In the genomic region with DNA sequence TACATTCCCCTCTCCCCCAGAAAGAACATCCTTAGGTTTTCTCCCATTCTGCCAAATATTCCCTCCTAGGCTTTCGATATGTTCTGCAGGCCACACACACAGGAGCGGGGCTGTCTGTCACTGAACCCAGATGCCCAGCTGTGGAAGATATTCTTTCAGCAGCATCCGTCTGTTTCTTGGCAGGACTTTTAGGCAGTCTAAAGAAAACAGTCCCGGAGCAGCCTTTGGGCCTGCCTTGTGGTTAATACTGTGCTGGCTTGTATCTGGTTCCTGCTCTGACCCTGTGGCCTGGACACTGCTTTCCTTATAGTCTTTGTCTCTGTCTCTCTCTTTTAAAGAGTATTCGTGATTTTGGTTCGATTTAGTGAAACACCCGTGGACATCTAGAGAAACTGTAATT, we compare ENCODE assay signal across 13 cellular contexts.
DNase-seq lines count a peak whose midpoint lies in the region; ATAC-seq, FAIRE-seq and TF ChIP-seq lines count a peak whose summit lies in the region.
"Had no signal": no experiment of that assay in that cellular context is flagged by ENCODE, and none has a peak within 500 bp of the region (broad histone marks: within the 10 kb centered on the region; RNA-seq: fewer than 3 reads in every experiment).

No MANE protein-coding gene starts in this region.

- H3K27ac ChIP-seq in astrocyte (ENCODE audit: low read depth, low read length) (peak overlapping the region; percentile 10), right cardiac atrium (ENCODE audit: low read length) (no peak overlapping the region)
- no peak overlapping the region for H3K27ac ChIP-seq in CD4-positive, alpha-beta T cell (ENCODE audit: low read depth, low read length)
- H3K27ac ChIP-seq: BLaER1 treated with 17β-estradiol and CSF1 and Interleukin-3, amounts not matched to agents 10 nM and 100 nM; thoracic aorta had no signal

- H3K27me3 ChIP-seq in astrocyte (ENCODE audit: insufficient read depth, low read length) (no peaks in the 10 kb centered on the region), right cardiac atrium (ENCODE audit: control insufficient read depth, insufficient read depth) (no peaks in the 10 kb centered on the region)
- no peaks in the 10 kb centered on the region for H3K27me3 ChIP-seq in CD4-positive, alpha-beta T cell (ENCODE audit: control insufficient read depth, insufficient read depth, low read length)
- H3K27me3 ChIP-seq: BLaER1 treated with 17β-estradiol and CSF1 and Interleukin-3, amounts not matched to agents 10 nM and 100 nM had no signal

- H3K4me3 ChIP-seq in astrocyte (ENCODE audit: insufficient read depth, low read depth, low read length) (no peak overlapping the region), right cardiac atrium (ENCODE audit: low read length) (no peak overlapping the region)
- H3K4me3 ChIP-seq: BLaER1 treated with 17β-estradiol and CSF1 and Interleukin-3, amounts not matched to agents 10 nM and 100 nM; thoracic aorta had no signal

- ATAC-seq in right cardiac atrium (peak; percentile 46 to 61), GM18868 (IDR thresholded peaks at IDR 0.05; ENCODE audit: unreplicated experiment) (no peak)
- ATAC-seq in CD4-positive, alpha-beta T cell (ENCODE audit: poor library complexity): no peak

- H3K36me3 Mint-ChIP-seq in astrocyte (ENCODE audit: low read depth, unreplicated experiment): peaks cover 19% of the 10 kb centered on the region
- peaks cover 18% of the 10 kb centered on the region for H3K36me3 Mint-ChIP-seq in CD4-positive, alpha-beta T cell (ENCODE audit: low read depth)

- H3K27ac Mint-ChIP-seq in astrocyte (ENCODE audit: unreplicated experiment): peak overlapping the region; percentile 87
- H3K27ac Mint-ChIP-seq in CD4-positive, alpha-beta T cell: no peak overlapping the region

- no peak overlapping the region for H3K4me3 Mint-ChIP-seq in astrocyte (ENCODE audit: unreplicated experiment)
- no peak overlapping the region for H3K4me3 Mint-ChIP-seq in CD4-positive, alpha-beta T cell

- H3K9me3 ChIP-seq in astrocyte (ENCODE audit: insufficient read depth, low read depth, low read length): no peaks in the 10 kb centered on the region
- H3K9me3 ChIP-seq in right cardiac atrium (ENCODE audit: control insufficient read depth, low read length): no peaks in the 10 kb centered on the region
- H3K9me3 ChIP-seq in CD4-positive, alpha-beta T cell (ENCODE audit: control insufficient read depth, low read length): no peaks in the 10 kb centered on the region
- H3K9me3 ChIP-seq: BLaER1 treated with 17β-estradiol and CSF1 and Interleukin-3, amounts not matched to agents 10 nM and 100 nM; thoracic aorta had no signal

- peaks cover 3% of the 10 kb centered on the region for H4K20me1 ChIP-seq in astrocyte (ENCODE audit: insufficient read depth, low read length)
- H4K20me1 ChIP-seq: BLaER1 treated with 17β-estradiol and CSF1 and Interleukin-3, amounts not matched to agents 10 nM and 100 nM had no signal

- no peak overlapping the region for H2AFZ ChIP-seq in astrocyte (ENCODE audit: low read depth, low read length)

- WGBS in right cardiac atrium: 53% methylated on average over 7 of the region's 7 CpGs

- CTCF ChIA-PET in CD4-positive, alpha-beta T cell (lab: Charles Lee): interaction anchor here (1.3 kb wide), 1 partner anchor 14 kb away, joined by 3 read pairs; no protein-coding TSS in a partner anchor

- peaks cover 66% of the 10 kb centered on the region for H3K79me2 ChIP-seq in astrocyte (ENCODE audit: insufficient read depth, low read length)

- H3K9me3 Mint-ChIP-seq in astrocyte (ENCODE audit: unreplicated experiment): no peaks in the 10 kb centered on the region
- no peaks in the 10 kb centered on the region for H3K9me3 Mint-ChIP-seq in CD4-positive, alpha-beta T cell

- peak overlapping the region; percentile 42 for H3K4me2 ChIP-seq in astrocyte (ENCODE audit: low read length)
- H3K4me2 ChIP-seq: BLaER1 treated with 17β-estradiol and CSF1 and Interleukin-3, amounts not matched to agents 10 nM and 100 nM had no signal

- DNase-seq in Ammon's horn (ENCODE audit: low spot score) (peak; percentile 33), astrocyte (ENCODE audit: low read depth) (peak; percentile 54), right cardiac atrium (peak in 1 of 3 donors; percentile 48), putamen (ENCODE audit: low spot score) (peak; percentile 17), NCI-H510A (lab: John Stamatoyannopoulos, UW) (no peak), NCI-H82 treated with DMSO at 0.1 percent for 48 hours (lab: John Stamatoyannopoulos, UW; ENCODE audit: unreplicated experiment) (no peak)
- no peak for DNase-seq in CD4-positive, alpha-beta T cell
- DNase-seq: activated CD4-positive, alpha-beta T cell treated with anti-CD3 and anti-CD28 coated beads for 1 hour; activated naive CD4-positive, alpha-beta T cell had no signal

- POLR2A ChIA-PET in CD4-positive, alpha-beta T cell (lab: Charles Lee): no interaction called here

- TF ChIP-seq CTCF in astrocyte (IDR thresholded peaks at IDR 0.05; ENCODE audit: insufficient read depth, low read depth, low read length): no peak
- no peak for TF ChIP-seq CTCF in CD4-positive, alpha-beta T cell (IDR thresholded peaks at IDR 0.05)

- peaks cover 6% of the 10 kb centered on the region for H3K36me3 ChIP-seq in astrocyte (ENCODE audit: insufficient read depth, low read length)
- H3K36me3 ChIP-seq: BLaER1 treated with 17β-estradiol and CSF1 and Interleukin-3, amounts not matched to agents 10 nM and 100 nM; thoracic aorta had no signal

- no peak for FAIRE-seq in astrocyte (lab: Jason Lieb, UNC)
- FAIRE-seq: G401.6 had no signal

- peaks cover 17% of the 10 kb centered on the region for H3K4me1 Mint-ChIP-seq in astrocyte (ENCODE audit: low read depth, unreplicated experiment)
- H3K4me1 Mint-ChIP-seq in CD4-positive, alpha-beta T cell (ENCODE audit: low read depth): peaks cover 17% of the 10 kb centered on the region

- no peaks in the 10 kb centered on the region for H3K27me3 Mint-ChIP-seq in astrocyte (ENCODE audit: low read depth, unreplicated experiment)
- H3K27me3 Mint-ChIP-seq in CD4-positive, alpha-beta T cell: no peaks in the 10 kb centered on the region

- H3K4me1 ChIP-seq in astrocyte (ENCODE audit: insufficient read depth, low read length) (peaks cover 12% of the 10 kb centered on the region), right cardiac atrium (ENCODE audit: control insufficient read depth, insufficient read depth, low read length) (no peaks in the 10 kb centered on the region)

- H3K9ac ChIP-seq in astrocyte (ENCODE audit: low read length): peak overlapping the region; percentile 35
- H3K9ac ChIP-seq: BLaER1 treated with 17β-estradiol and CSF1 and Interleukin-3, amounts not matched to agents 10 nM and 100 nM had no signal

- intact Hi-C loops in right cardiac atrium (cut with DNase I): no loop called here
- intact Hi-C loops in CD4-positive, alpha-beta T cell (cut with DNase I, micrococcal nuclease): no loop called here

Comparison
In these comparisons a context has a peak if more than half of its experiments do, and no peak if none do; other contexts are left out.
1. DNase-seq: peak in Ammon's horn (single experiment), astrocyte (single experiment) and putamen (single experiment); none in CD4-positive, alpha-beta T cell (0 of 10), NCI-H510A (single experiment) and NCI-H82 treated with DMSO at 0.1 percent for 48 hours (single experiment).
2. ATAC-seq: peak in right cardiac atrium (2 of 2); none in CD4-positive, alpha-beta T cell (single experiment) and GM18868 (single experiment).